ENCODE assay signal across 1 cellular context in the genomic region with DNA sequence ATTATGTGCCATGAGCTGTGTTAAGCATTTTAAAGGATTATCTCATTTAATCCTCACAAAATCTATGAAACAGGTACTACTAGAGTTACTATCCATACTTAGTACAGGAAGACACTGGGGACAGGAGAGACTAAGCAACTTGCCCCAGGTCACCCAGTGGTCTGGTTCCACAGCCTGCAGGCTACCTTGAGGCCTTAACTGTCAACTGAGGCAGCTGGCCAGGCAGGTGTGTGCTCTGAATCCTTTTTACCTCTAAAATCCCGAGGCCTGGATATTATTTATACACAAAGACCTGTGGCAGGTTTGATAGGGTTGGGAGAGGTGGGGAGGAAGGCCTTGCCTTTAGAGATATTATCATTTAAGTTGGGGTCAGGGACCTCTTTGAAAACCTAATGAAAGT.
TF ChIP-seq lines count a peak whose summit lies in the region.

No MANE protein-coding gene starts in this region.

TF ChIP-seq in GM12878, 131 proteins besides CTCF, POLR2A, EP300 and RAD21:
- no peak for TF ChIP-seq ZNF622 (IDR thresholded peaks at IDR 0.05)
- TF ChIP-seq MTA3 (IDR thresholded peaks at IDR 0.05; ENCODE audit: borderline replicate concordance, low read length): no peak
- TF ChIP-seq, protein P1, sequence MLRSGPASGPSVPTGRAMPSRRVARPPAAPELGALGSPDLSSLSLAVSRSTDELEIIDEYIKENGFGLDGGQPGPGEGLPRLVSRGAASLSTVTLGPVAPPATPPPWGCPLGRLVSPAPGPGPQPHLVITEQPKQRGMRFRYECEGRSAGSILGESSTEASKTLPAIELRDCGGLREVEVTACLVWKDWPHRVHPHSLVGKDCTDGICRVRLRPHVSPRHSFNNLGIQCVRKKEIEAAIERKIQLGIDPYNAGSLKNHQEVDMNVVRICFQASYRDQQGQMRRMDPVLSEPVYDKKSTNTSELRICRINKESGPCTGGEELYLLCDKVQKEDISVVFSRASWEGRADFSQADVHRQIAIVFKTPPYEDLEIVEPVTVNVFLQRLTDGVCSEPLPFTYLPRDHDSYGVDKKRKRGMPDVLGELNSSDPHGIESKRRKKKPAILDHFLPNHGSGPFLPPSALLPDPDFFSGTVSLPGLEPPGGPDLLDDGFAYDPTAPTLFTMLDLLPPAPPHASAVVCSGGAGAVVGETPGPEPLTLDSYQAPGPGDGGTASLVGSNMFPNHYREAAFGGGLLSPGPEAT (IDR thresholded peaks at IDR 0.05; ENCODE audit: low read depth): no peak
- no peak for TF ChIP-seq RB1 (IDR thresholded peaks at IDR 0.05; ENCODE audit: borderline replicate concordance)
- TF ChIP-seq MXI1 (IDR thresholded peaks at IDR 0.05; ENCODE audit: low read depth, low read length): no peak
